In the genomic region with DNA sequence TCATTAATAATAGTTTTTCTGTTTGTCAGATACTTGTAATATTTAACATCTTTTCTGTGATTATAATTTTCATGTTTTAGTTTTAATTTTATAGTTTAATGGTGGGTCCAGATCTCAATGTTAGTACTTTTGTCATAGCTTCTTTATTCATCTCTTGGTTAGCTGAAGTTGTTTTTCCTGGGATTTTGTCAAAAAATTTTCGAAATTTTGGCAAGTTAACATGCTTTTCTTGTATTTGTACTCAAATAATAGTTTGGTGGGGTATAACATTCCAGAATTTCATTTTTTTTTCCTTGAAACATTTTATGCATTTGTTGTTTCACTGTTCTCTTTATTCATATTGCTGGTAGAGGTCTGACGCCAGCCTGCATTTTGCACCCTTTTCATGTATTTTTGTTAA, we compare ENCODE assay signal across 18 cellular contexts.
"Had no signal": no experiment of that assay in that cellular context is flagged by ENCODE, and none has a peak within 500 bp of the region (broad histone marks: within the 10 kb centered on the region; RNA-seq: fewer than 3 reads in every experiment).

No MANE protein-coding gene starts in this region.

- H3K4me1 ChIP-seq: parathyroid adenoma, upper lobe of right lung, vagina had no signal

- H3K9me3 Mint-ChIP-seq: natural killer cell had no signal

- H3K9me3 ChIP-seq: esophagus muscularis mucosa, testis, tibial nerve, upper lobe of right lung, vagina had no signal

- H3K27ac ChIP-seq: epithelial cell of prostate, esophagus muscularis mucosa, neural progenitor cell, parathyroid adenoma, upper lobe of right lung, vagina had no signal

- H3K27me3 ChIP-seq: esophagus muscularis mucosa, heart right ventricle, neural progenitor cell, testis, tibial nerve, upper lobe of right lung, vagina had no signal

- H3K9ac ChIP-seq: neural progenitor cell, parathyroid adenoma had no signal

- DNase-seq: central memory CD4-positive, alpha-beta T cell; effector memory CD4-positive, alpha-beta T cell; heart right ventricle; hypothalamus; kidney glomerular epithelial cell; mammary epithelial cell; natural killer cell; nucleus accumbens; stimulated activated CD4-positive, alpha-beta T cell treated with anti-CD3 and anti-CD28 coated beads, Interleukin-12 subunit alpha, Interleukin-12 subunit beta, amount 100 ng/mL, for 4 hours; stimulated activated naive CD8-positive, alpha-beta T cell treated with anti-CD3 and anti-CD28 coated beads, Interleukin-15, Interleukin-2, amounts not matched to agents 100 U/mL and 50 U/mL, for 24 hours; testis; upper lobe of right lung had no signal

- H3K4me3 Mint-ChIP-seq: natural killer cell, neural progenitor cell had no signal

- H3K4me3 ChIP-seq: esophagus muscularis mucosa, heart right ventricle, neural progenitor cell, testis, tibial nerve, upper lobe of right lung, vagina had no signal

- H2AFZ ChIP-seq: neural progenitor cell, parathyroid adenoma had no signal

- H3K27ac Mint-ChIP-seq: neural progenitor cell had no signal

- H3K4me2 ChIP-seq: neural progenitor cell had no signal
